ENCODE assay signal across 8 cellular contexts in the genomic region with DNA sequence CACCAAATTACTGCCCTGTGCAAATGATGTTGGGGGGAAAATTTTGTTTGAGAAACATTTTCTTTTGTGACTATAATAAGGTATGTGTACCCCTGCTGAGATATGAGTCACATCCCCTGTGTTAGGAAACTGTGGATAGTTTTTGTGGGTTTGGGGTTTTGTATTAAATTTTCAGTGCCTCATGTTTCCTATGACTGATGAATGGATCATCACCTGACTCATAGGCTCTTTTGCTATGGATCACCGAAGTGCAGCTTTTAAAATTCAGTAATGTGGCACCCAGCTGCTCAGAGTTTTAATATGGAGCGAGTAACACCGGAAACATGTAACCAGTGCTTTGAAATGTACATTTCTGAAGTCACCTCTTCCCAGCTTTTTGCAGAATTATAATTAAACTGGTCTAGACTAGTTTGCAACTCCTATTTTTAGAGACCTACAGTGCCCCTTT.
DNase-seq lines count a peak whose midpoint lies in the region; ATAC-seq, FAIRE-seq and TF ChIP-seq lines count a peak whose summit lies in the region.

No MANE protein-coding gene starts in this region.

- POLR2A ChIA-PET in MCF 10A (lab: Yijun Ruan, JAX) (interaction anchor here (0.7 to 3.3 kb wide), 12 partner anchors 9 to 318 kb away, joined by 3 to 19 read pairs (median 6); no protein-coding TSS in a partner anchor), PC-9 (lab: Charles Lee; ENCODE audit: unreplicated experiment) (interaction anchor here (0.6 kb wide), 1 partner anchor 1787 kb away, joined by 5 read pairs; no protein-coding TSS in a partner anchor)

- peaks cover 11% of the 10 kb centered on the region for H3K9me3 Mint-ChIP-seq in MCF 10A (ENCODE audit: unreplicated experiment)

- no peak for FAIRE-seq in urothelium cell line (lab: Jason Lieb, UNC)
- FAIRE-seq in GM12891 (lab: Jason Lieb, UNC), result no peak

- no peak for TF ChIP-seq CTCF in MCF 10A (IDR thresholded peaks at IDR 0.05; ENCODE audit: unreplicated experiment)
- no peak for TF ChIP-seq CTCF in breast epithelium (IDR thresholded peaks at IDR 0.05)
- TF ChIP-seq CTCF in PC-9 (conservative IDR thresholded peaks at IDR 0.05), result no peak

- H3K4me1 Mint-ChIP-seq in MCF 10A (ENCODE audit: insufficient read depth, unreplicated experiment), result peaks cover 61% of the 10 kb centered on the region

- H4K20me1 ChIP-seq in PC-9 (ENCODE audit: insufficient read depth), result no peaks in the 10 kb centered on the region

- H3K4me1 ChIP-seq in breast epithelium (no peaks in the 10 kb centered on the region), PC-9 (replicated peaks; ENCODE audit: insufficient read depth) (peaks cover 57% of the 10 kb centered on the region)

- H3K9me2 ChIP-seq in PC-9 (ENCODE audit: insufficient read depth), result no peaks in the 10 kb centered on the region

- no peaks in the 10 kb centered on the region for H3K9me3 ChIP-seq in breast epithelium
- H3K9me3 ChIP-seq in PC-9 (ENCODE audit: insufficient read depth, low read depth), result peaks cover 15% of the 10 kb centered on the region

- H3K4me3 Mint-ChIP-seq in MCF 10A (ENCODE audit: unreplicated experiment), result no peak overlapping the region

- CTCF ChIA-PET in MCF 10A (lab: Yijun Ruan, JAX) (interaction anchor here (1.2 to 2.7 kb wide), 3 partner anchors 16 to 54 kb away, joined by 4 to 13 read pairs (median 6); no protein-coding TSS in a partner anchor), PC-9 (lab: Charles Lee) (no interaction called here)

- no peaks in the 10 kb centered on the region for H3K27me3 ChIP-seq in breast epithelium
- H3K27me3 ChIP-seq in PC-9 (ENCODE audit: insufficient read depth, low read depth), result no peaks in the 10 kb centered on the region

- DNase-seq in MCF 10A (ENCODE audit: unreplicated experiment) (peak; percentile 96), breast epithelium (ENCODE audit: low spot score in 2 of 2) (no peak), PC-9 (peak; percentile 6 to 92), epidermal melanocyte (ENCODE audit: insufficient read length, low spot score) (peak; percentile 42), urothelium cell line (ENCODE audit: low spot score) (peak; percentile 75), DMS 273 treated with DMSO at 0.1 percent for 48 hours (lab: John Stamatoyannopoulos, UW) (no peak), GM12891 (ENCODE audit: insufficient read length, low spot score) (no peak)

- H3K27ac ChIP-seq in breast epithelium, result no peak overlapping the region
- peak overlapping the region; percentile 98 for H3K27ac ChIP-seq in PC-9

- H3K36me3 ChIP-seq in breast epithelium (no peaks in the 10 kb centered on the region), PC-9 (ENCODE audit: low read depth) (no peaks in the 10 kb centered on the region; the same call in 1 of the 2 replicates)

- H3K79me2 ChIP-seq in PC-9 (ENCODE audit: low read depth), result no peaks in the 10 kb centered on the region

- ATAC-seq in HG03108 (IDR thresholded peaks at IDR 0.05; ENCODE audit: unreplicated experiment), result no peak

- no peaks in the 10 kb centered on the region for H3K27me3 Mint-ChIP-seq in MCF 10A (ENCODE audit: insufficient read depth, unreplicated experiment)

- peaks cover 45% of the 10 kb centered on the region for H3F3A ChIP-seq in PC-9 (ENCODE audit: insufficient read depth, low read depth)

- H3K4me3 ChIP-seq in breast epithelium (no peak overlapping the region), PC-9 (no peak overlapping the region)

- peaks cover 6% of the 10 kb centered on the region for H3K36me3 Mint-ChIP-seq in MCF 10A (ENCODE audit: insufficient read depth, unreplicated experiment)

- no peak for TF ChIP-seq POLR2A in breast epithelium (IDR thresholded peaks at IDR 0.05)
- no peak for TF ChIP-seq POLR2A in GM12891 (IDR thresholded peaks at IDR 0.05; ENCODE audit: low read depth, low read length)

- BruUV-seq in MCF 10A (replicated peaks; lab: Mats Ljungman, UMichigan), result no TSS peak
- no TSS peak for BruUV-seq in PC-9 (replicated peaks; lab: Mats Ljungman, UMichigan)

- intact Hi-C loops in MCF 10A (cut with micrococcal nuclease), result loop anchor here (1.0 kb wide), 2 partner anchors 26 to 55 kb away; no protein-coding TSS in a partner anchor
- intact Hi-C loops in breast epithelium (cut with DNase I; ENCODE audit: low total_unique reads), result no loop called here
- intact Hi-C loops in PC-9 (cut with micrococcal nuclease; ENCODE audit: unreplicated experiment), result no loop called here

- H3K4me2 ChIP-seq in PC-9, result peak overlapping the region; percentile 70

- H2AFZ ChIP-seq in PC-9, result 0 out of 2 replicates have a peak overlapping the region, but pooled peaks have one; percentile 8

- peak overlapping the region; percentile 94 for H3K27ac Mint-ChIP-seq in MCF 10A (ENCODE audit: low read depth, unreplicated experiment)

TF ChIP-seq in GM12891, 5 proteins besides CTCF, POLR2A, EP300 and RAD21:
- TF ChIP-seq SPI1 (IDR thresholded peaks at IDR 0.05; ENCODE audit: low read depth, low read length) (no peak), TAF1 (IDR thresholded peaks at IDR 0.05; ENCODE audit: low read depth, low read length) (no peak), PAX5 (IDR thresholded peaks at IDR 0.05; ENCODE audit: insufficient read depth, low read length, severe bottlenecking) (no peak), POLR2AphosphoS5 (IDR thresholded peaks at IDR 0.05; ENCODE audit: low read depth, low read length) (no peak)
TF ChIP-seq in GM12891: peak in this region for 0.

Comparison
In these comparisons a context has a peak if more than half of its experiments do, and no peak if none do; other contexts are left out.
1. DNase-seq: peak in MCF 10A (single experiment), PC-9 (2 of 2), epidermal melanocyte (single experiment) and urothelium cell line (single experiment); none in breast epithelium (0 of 2), DMS 273 treated with DMSO at 0.1 percent for 48 hours (single experiment) and GM12891 (single experiment).